Comparison of ENCODE assay signal across 20 cellular contexts in genomic region chr16:3965306-3965705, GRCh38.
DNase-seq lines count a peak whose midpoint lies in the region; ATAC-seq and TF ChIP-seq lines count a peak whose summit lies in the region.
"Had no signal": no experiment of that assay in that cellular context is flagged by ENCODE, and none has a peak within 500 bp of the region (broad histone marks: within the 10 kb centered on the region; RNA-seq: fewer than 3 reads in every experiment).

No MANE protein-coding gene starts in this region.

- TF ChIP-seq CTCF in vagina (IDR thresholded peaks at IDR 0.05) (no peak), nephron progenitor cell (IDR thresholded peaks at IDR 0.05) (no peak)

- H3K27ac Mint-ChIP-seq in activated CD4-positive, alpha-beta T cell treated with anti-CD3 and anti-CD28 coated beads, Interleukin-2, amount 10 ng/mL, durations not matched to agents 7 days and 5 days = peak overlapping the region; percentile 19
- H3K27ac Mint-ChIP-seq in effector memory CD8-positive, alpha-beta T cell = peak overlapping the region; percentile 44 to 94
- peak overlapping the region in 4 of 6 donors; percentile 63 to 97 (median 76) for H3K27ac Mint-ChIP-seq in naive B cell
- no peak overlapping the region for H3K27ac Mint-ChIP-seq in nephron progenitor cell

- H3K9me3 Mint-ChIP-seq in activated CD4-positive, alpha-beta T cell treated with anti-CD3 and anti-CD28 coated beads, Interleukin-2, amount 10 ng/mL, durations not matched to agents 7 days and 5 days = no peaks in the 10 kb centered on the region
- H3K9me3 Mint-ChIP-seq in effector memory CD8-positive, alpha-beta T cell = no peaks in the 10 kb centered on the region
- H3K9me3 Mint-ChIP-seq in naive B cell = peaks cover 0 to 2% (median 0%) of the 10 kb centered on the region in 7 donors
- H3K9me3 Mint-ChIP-seq in nephron progenitor cell = peaks cover 14% of the 10 kb centered on the region

- CTCF ChIA-PET in activated CD4-positive, alpha-beta T cell treated with anti-CD3 and anti-CD28 coated beads, Interleukin-2, amount 10 ng/mL, durations not matched to agents 7 days and 5 days (lab: Charles Lee) = no interaction called here

- H3K36me3 ChIP-seq in vagina = peaks cover 0 to 8% of the 10 kb centered on the region in 2 donors

- H3K4me1 Mint-ChIP-seq in activated CD4-positive, alpha-beta T cell treated with anti-CD3 and anti-CD28 coated beads, Interleukin-2, amount 10 ng/mL, durations not matched to agents 7 days and 5 days = peaks cover 21% of the 10 kb centered on the region
- H3K4me1 Mint-ChIP-seq in effector memory CD8-positive, alpha-beta T cell (ENCODE audit: low read depth in 2 of 2) = peaks cover 12% of the 10 kb centered on the region in 2 donors
- H3K4me1 Mint-ChIP-seq in naive B cell (peaks cover 5 to 24% (median 10%) of the 10 kb centered on the region in 3 donors), nephron progenitor cell (peaks cover 16% of the 10 kb centered on the region)

- peaks cover 6% of the 10 kb centered on the region for H3K36me3 Mint-ChIP-seq in activated CD4-positive, alpha-beta T cell treated with anti-CD3 and anti-CD28 coated beads, Interleukin-2, amount 10 ng/mL, durations not matched to agents 7 days and 5 days (ENCODE audit: low read depth)
- peaks cover 17% of the 10 kb centered on the region for H3K36me3 Mint-ChIP-seq in effector memory CD8-positive, alpha-beta T cell (ENCODE audit: insufficient read depth)
- H3K36me3 Mint-ChIP-seq in naive B cell (peaks cover 6 to 11% of the 10 kb centered on the region in 2 donors), nephron progenitor cell (ENCODE audit: low read depth) (peaks cover 25% of the 10 kb centered on the region)

- H3K27me3 ChIP-seq in vagina = no peaks in the 10 kb centered on the region
- H3K27me3 ChIP-seq: BLaER1 treated with 17β-estradiol and CSF1 and Interleukin-3, amounts not matched to agents 10 nM and 100 nM; MG63 had no signal

- POLR2A ChIA-PET in activated CD4-positive, alpha-beta T cell treated with anti-CD3 and anti-CD28 coated beads, Interleukin-2, amount 10 ng/mL, durations not matched to agents 7 days and 5 days (lab: Charles Lee) = no interaction called here

- no peak for DNase-seq in activated CD4-positive, alpha-beta T cell treated with anti-CD3 and anti-CD28 coated beads, Interleukin-2, amount 10 ng/mL, durations not matched to agents 7 days and 5 days
- no peak for DNase-seq in activated CD4-positive, alpha-beta T cell treated with anti-CD3 and anti-CD28 coated beads for 48 hours
- DNase-seq in effector memory CD8-positive, alpha-beta T cell = no peak
- DNase-seq in naive B cell (no peak), vagina (ENCODE audit: extremely low spot score in 2 of 2) (no peak), nephron progenitor cell (no peak)
- no peak for DNase-seq in activated CD8-positive, alpha-beta memory T cell treated with anti-CD3 and anti-CD28 coated beads for 24 hours
- DNase-seq: EL, GF-D8, MG63, NCI-H1092, NCI-H1436, NCI-H187 treated with DMSO at 0.1 percent for 48 hours, NCI-H2107, NCI-H446 treated with DMSO at 0.1 percent for 48 hours, NCI-H526 treated with DMSO at 0.1 percent for 48 hours, Right ventricle myocardium superior had no signal

- H3K27me3 Mint-ChIP-seq in activated CD4-positive, alpha-beta T cell treated with anti-CD3 and anti-CD28 coated beads, Interleukin-2, amount 10 ng/mL, durations not matched to agents 7 days and 5 days = no peaks in the 10 kb centered on the region
- H3K27me3 Mint-ChIP-seq in effector memory CD8-positive, alpha-beta T cell = no peaks in the 10 kb centered on the region
- H3K27me3 Mint-ChIP-seq in naive B cell (peaks cover 4 to 12% (median 11%) of the 10 kb centered on the region in 3 donors), nephron progenitor cell (ENCODE audit: low read depth, poor library complexity) (peaks cover 8% of the 10 kb centered on the region)

- no peak overlapping the region for H3K4me3 Mint-ChIP-seq in activated CD4-positive, alpha-beta T cell treated with anti-CD3 and anti-CD28 coated beads, Interleukin-2, amount 10 ng/mL, durations not matched to agents 7 days and 5 days
- no peak overlapping the region for H3K4me3 Mint-ChIP-seq in effector memory CD8-positive, alpha-beta T cell
- H3K4me3 Mint-ChIP-seq in naive B cell (no peak overlapping the region), nephron progenitor cell (no peak overlapping the region)

- peak overlapping the region; percentile 79 for H3K27ac ChIP-seq in vagina
- H3K27ac ChIP-seq: 22Rv1; BLaER1 treated with 17β-estradiol and CSF1 and Interleukin-3, amounts not matched to agents 10 nM and 100 nM had no signal

- no peak for ATAC-seq in effector memory CD8-positive, alpha-beta T cell (replicated peaks)
- no peak for ATAC-seq in naive B cell (ENCODE audit: low read depth in 2 of 2)
- no peak for ATAC-seq in GM21737 (IDR thresholded peaks at IDR 0.05; ENCODE audit: unreplicated experiment)

- no peaks in the 10 kb centered on the region for H3K9me3 ChIP-seq in vagina
- H3K9me3 ChIP-seq: MG63 had no signal

- peaks cover 11% of the 10 kb centered on the region for H3K4me1 ChIP-seq in vagina

- TF ChIP-seq POLR2A in vagina (IDR thresholded peaks at IDR 0.05) = no peak

- no peak overlapping the region for H3K4me3 ChIP-seq in vagina
- H3K4me3 ChIP-seq: BLaER1 treated with 17β-estradiol and CSF1 and Interleukin-3, amounts not matched to agents 10 nM and 100 nM; MG63 had no signal

- intact Hi-C loops in vagina (cut with DNase I) = no loop called here
